Comparison of ENCODE assay signal across 1 cellular context in the genomic region with DNA sequence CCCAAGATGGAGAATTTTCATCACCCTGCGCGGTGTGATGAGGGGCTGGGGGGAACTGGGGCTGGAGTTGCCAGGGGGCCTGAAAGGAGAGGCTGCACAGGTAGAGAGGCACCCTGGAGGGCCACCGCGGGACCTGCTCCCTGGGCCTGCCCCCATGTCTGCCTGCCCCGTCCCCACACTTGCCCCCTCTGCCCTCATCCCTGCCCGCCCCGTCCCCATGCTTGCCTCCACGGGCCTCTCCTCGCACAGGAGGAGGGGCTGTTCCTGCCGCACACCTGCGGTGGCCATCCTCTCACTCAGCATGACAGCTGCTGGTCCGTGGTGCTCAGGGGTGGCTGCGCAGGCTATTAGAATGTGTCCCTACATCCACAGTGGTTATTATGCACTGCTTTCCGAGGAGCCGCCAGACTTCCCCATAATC.
TF ChIP-seq lines count a peak whose summit lies in the region.

No MANE protein-coding gene starts in this region.

TF ChIP-seq in HepG2, 621 proteins besides CTCF, POLR2A, EP300 and RAD21:
- TF ChIP-seq ZNF333 (CRISPR knock-in tag; IDR thresholded peaks at IDR 0.05; ENCODE audit: borderline replicate concordance) (no peak), U2AF2 (IDR thresholded peaks at IDR 0.05; ENCODE audit: low read depth, low read length) (no peak), GLI4 (CRISPR knock-in tag; IDR thresholded peaks at IDR 0.05; ENCODE audit: borderline replicate concordance) (no peak), SAP130 (CRISPR knock-in tag; IDR thresholded peaks at IDR 0.05; ENCODE audit: low read depth) (no peak), ZNF124 (CRISPR knock-in tag; IDR thresholded peaks at IDR 0.05) (no peak), ZZZ3 (CRISPR knock-in tag; IDR thresholded peaks at IDR 0.05; ENCODE audit: borderline replicate concordance) (no peak), NKX3-1 (CRISPR knock-in tag; IDR thresholded peaks at IDR 0.05) (no peak), ZMAT3 (CRISPR knock-in tag; conservative IDR thresholded peaks at IDR 0.05) (no peak), RNF2 (conservative IDR thresholded peaks at IDR 0.05; ENCODE audit: low read depth) (no peak), ZFP1 (CRISPR knock-in tag; IDR thresholded peaks at IDR 0.05) (no peak), ZNF75D (CRISPR knock-in tag; IDR thresholded peaks at IDR 0.05; ENCODE audit: borderline replicate concordance) (no peak)
- TF ChIP-seq, protein P1, sequence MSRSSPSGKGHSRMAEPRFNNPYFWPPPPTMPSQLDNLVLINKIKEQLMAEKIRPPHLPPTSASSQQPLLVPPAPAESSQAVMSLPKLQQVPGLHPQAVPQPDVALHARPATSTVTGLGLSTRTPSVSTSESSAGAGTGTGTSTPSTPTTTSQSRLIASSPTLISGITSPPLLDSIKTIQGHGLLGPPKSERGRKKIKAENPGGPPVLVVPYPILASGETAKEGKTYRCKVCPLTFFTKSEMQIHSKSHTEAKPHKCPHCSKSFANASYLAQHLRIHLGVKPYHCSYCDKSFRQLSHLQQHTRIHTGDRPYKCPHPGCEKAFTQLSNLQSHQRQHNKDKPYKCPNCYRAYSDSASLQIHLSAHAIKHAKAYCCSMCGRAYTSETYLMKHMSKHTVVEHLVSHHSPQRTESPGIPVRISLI (CRISPR knock-in tag; IDR thresholded peaks at IDR 0.05; ENCODE audit: borderline replicate concordance): no peak
- TF ChIP-seq, protein P2, sequence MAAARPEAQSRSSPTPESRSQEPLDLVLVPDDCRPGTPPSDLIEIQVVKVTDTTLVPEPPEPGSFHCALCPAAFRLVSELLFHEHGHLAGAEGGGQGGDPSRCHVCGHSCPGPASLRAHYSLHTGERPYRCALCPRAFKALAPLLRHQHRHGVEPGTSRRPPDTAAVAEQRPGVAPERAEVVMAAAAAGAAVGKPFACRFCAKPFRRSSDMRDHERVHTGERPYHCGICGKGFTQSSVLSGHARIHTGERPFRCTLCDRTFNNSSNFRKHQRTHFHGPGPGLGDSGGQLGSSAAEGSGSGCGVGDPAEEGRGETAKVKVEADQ (CRISPR knock-in tag; IDR thresholded peaks at IDR 0.05; ENCODE audit: borderline replicate concordance): no peak
- TF ChIP-seq, protein P3, sequence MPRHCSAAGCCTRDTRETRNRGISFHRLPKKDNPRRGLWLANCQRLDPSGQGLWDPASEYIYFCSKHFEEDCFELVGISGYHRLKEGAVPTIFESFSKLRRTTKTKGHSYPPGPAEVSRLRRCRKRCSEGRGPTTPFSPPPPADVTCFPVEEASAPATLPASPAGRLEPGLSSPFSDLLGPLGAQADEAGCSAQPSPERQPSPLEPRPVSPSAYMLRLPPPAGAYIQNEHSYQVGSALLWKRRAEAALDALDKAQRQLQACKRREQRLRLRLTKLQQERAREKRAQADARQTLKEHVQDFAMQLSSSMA (CRISPR knock-in tag; IDR thresholded peaks at IDR 0.05): no peak
- TF ChIP-seq, protein P4, sequence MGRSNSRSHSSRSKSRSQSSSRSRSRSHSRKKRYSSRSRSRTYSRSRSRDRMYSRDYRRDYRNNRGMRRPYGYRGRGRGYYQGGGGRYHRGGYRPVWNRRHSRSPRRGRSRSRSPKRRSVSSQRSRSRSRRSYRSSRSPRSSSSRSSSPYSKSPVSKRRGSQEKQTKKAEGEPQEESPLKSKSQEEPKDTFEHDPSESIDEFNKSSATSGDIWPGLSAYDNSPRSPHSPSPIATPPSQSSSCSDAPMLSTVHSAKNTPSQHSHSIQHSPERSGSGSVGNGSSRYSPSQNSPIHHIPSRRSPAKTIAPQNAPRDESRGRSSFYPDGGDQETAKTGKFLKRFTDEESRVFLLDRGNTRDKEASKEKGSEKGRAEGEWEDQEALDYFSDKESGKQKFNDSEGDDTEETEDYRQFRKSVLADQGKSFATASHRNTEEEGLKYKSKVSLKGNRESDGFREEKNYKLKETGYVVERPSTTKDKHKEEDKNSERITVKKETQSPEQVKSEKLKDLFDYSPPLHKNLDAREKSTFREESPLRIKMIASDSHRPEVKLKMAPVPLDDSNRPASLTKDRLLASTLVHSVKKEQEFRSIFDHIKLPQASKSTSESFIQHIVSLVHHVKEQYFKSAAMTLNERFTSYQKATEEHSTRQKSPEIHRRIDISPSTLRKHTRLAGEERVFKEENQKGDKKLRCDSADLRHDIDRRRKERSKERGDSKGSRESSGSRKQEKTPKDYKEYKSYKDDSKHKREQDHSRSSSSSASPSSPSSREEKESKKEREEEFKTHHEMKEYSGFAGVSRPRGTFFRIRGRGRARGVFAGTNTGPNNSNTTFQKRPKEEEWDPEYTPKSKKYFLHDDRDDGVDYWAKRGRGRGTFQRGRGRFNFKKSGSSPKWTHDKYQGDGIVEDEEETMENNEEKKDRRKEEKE (IDR thresholded peaks at IDR 0.05): no peak
- TF ChIP-seq, protein P5, sequence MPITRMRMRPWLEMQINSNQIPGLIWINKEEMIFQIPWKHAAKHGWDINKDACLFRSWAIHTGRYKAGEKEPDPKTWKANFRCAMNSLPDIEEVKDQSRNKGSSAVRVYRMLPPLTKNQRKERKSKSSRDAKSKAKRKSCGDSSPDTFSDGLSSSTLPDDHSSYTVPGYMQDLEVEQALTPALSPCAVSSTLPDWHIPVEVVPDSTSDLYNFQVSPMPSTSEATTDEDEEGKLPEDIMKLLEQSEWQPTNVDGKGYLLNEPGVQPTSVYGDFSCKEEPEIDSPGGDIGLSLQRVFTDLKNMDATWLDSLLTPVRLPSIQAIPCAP (CRISPR knock-in tag; IDR thresholded peaks at IDR 0.05; ENCODE audit: low read depth): no peak
